ENCODE assay signal across 12 cellular contexts in genomic region chr5:77168187-77168883, GRCh38. TPM values are rescaled to one million over a fixed set of nuclear protein-coding genes. Genes with fewer than 3 reads are reported as not detected.
A peak's percentile ranks its signal among the peaks of the same experiment; 100 is the strongest.
DNase-seq lines count a peak whose midpoint lies in the region; ATAC-seq and TF ChIP-seq lines count a peak whose summit lies in the region.
"Had no signal": no experiment of that assay in that cellular context is flagged by ENCODE, and none has a peak within 500 bp of the region (broad histone marks: within the 10 kb centered on the region; RNA-seq: fewer than 3 reads in every experiment).

No MANE protein-coding gene starts in this region.

- no peak for TF ChIP-seq POLR2A in uterus (IDR thresholded peaks at IDR 0.05)

- peaks cover 2% of the 10 kb centered on the region for H3K27me3 Mint-ChIP-seq in activated naive CD4-positive, alpha-beta T cell treated with anti-CD3 and anti-CD28 coated beads for 36 hours (ENCODE audit: low read depth)
- peaks cover 14% of the 10 kb centered on the region for H3K27me3 Mint-ChIP-seq in stimulated activated memory B cell treated with anti-CD40 and anti-IgM and Interleukin-4, amounts not matched to agents 10 μg/mL and 1 μg/mL and 100 μg/mL, for 72 hours
- peaks cover 14% of the 10 kb centered on the region for H3K27me3 Mint-ChIP-seq in activated CD4-positive, alpha-beta memory T cell treated with anti-CD3 and anti-CD28 coated beads, Interleukin-2, amount 10 ng/mL, durations not matched to agents 7 days and 5 days

- no peaks in the 10 kb centered on the region for H3K9me3 ChIP-seq in uterus
- H3K9me3 ChIP-seq: BLaER1 treated with 17β-estradiol and CSF1 and Interleukin-3, amounts not matched to agents 10 nM and 100 nM had no signal

- H3K27ac Mint-ChIP-seq in activated naive CD4-positive, alpha-beta T cell treated with anti-CD3 and anti-CD28 coated beads for 36 hours: no peak overlapping the region
- no peak overlapping the region for H3K27ac Mint-ChIP-seq in stimulated activated memory B cell treated with anti-CD40 and anti-IgM and Interleukin-4, amounts not matched to agents 10 μg/mL and 1 μg/mL and 100 μg/mL, for 72 hours
- no peak overlapping the region for H3K27ac Mint-ChIP-seq in activated CD4-positive, alpha-beta memory T cell treated with anti-CD3 and anti-CD28 coated beads, Interleukin-2, amount 10 ng/mL, durations not matched to agents 7 days and 5 days
- H3K27ac Mint-ChIP-seq: activated naive CD8-positive, alpha-beta T cell; natural killer cell had no signal

- H3K36me3 ChIP-seq in uterus: no peaks in the 10 kb centered on the region
- H3K36me3 ChIP-seq: BLaER1 treated with 17β-estradiol and CSF1 and Interleukin-3, amounts not matched to agents 10 nM and 100 nM had no signal

- TF ChIP-seq CTCF in uterus (IDR thresholded peaks at IDR 0.05): no peak

- intact Hi-C loops in uterus (cut with DNase I; ENCODE audit: low total_unique reads): no loop called here
- intact Hi-C loops in activated naive CD4-positive, alpha-beta T cell treated with anti-CD3 and anti-CD28 coated beads for 36 hours (cut with micrococcal nuclease): no loop called here

- DNase-seq in NCI-H748 (lab: John Stamatoyannopoulos, UW; ENCODE audit: unreplicated experiment) (peak; percentile 45), NCI-H748 treated with DMSO at 0.1 percent for 48 hours (lab: John Stamatoyannopoulos, UW) (no peak), cerebellum (ENCODE audit: low spot score) (peak; percentile 82), lung microvascular endothelial cell (ENCODE audit: low read depth in 2 of 2) (peak; percentile 43 to 88), uterus (peak; percentile 68 to 75)
- DNase-seq in activated naive CD4-positive, alpha-beta T cell treated with anti-CD3 and anti-CD28 coated beads for 36 hours: no peak
- DNase-seq in activated CD4-positive, alpha-beta memory T cell treated with anti-CD3 and anti-CD28 coated beads, Interleukin-2, amount 10 ng/mL, durations not matched to agents 7 days and 5 days: no peak
- DNase-seq: natural killer cell, NCI-H1930 had no signal

- H3K27ac ChIP-seq in uterus: peak overlapping the region; percentile 31 to 66
- H3K27ac ChIP-seq: BLaER1 treated with 17β-estradiol and CSF1 and Interleukin-3, amounts not matched to agents 10 nM and 100 nM had no signal

- peak overlapping the region in 1 of 2 donors; percentile 7 for H3K4me3 ChIP-seq in uterus
- H3K4me3 ChIP-seq: BLaER1 treated with 17β-estradiol and CSF1 and Interleukin-3, amounts not matched to agents 10 nM and 100 nM had no signal

- POLR2A ChIA-PET in activated CD4-positive, alpha-beta memory T cell treated with anti-CD3 and anti-CD28 coated beads, Interleukin-2, amount 10 ng/mL, durations not matched to agents 7 days and 5 days (lab: Charles Lee): no interaction called here

- H3K9me3 Mint-ChIP-seq in activated naive CD4-positive, alpha-beta T cell treated with anti-CD3 and anti-CD28 coated beads for 36 hours: no peaks in the 10 kb centered on the region
- no peaks in the 10 kb centered on the region for H3K9me3 Mint-ChIP-seq in stimulated activated memory B cell treated with anti-CD40 and anti-IgM and Interleukin-4, amounts not matched to agents 10 μg/mL and 1 μg/mL and 100 μg/mL, for 72 hours
- H3K9me3 Mint-ChIP-seq in activated CD4-positive, alpha-beta memory T cell treated with anti-CD3 and anti-CD28 coated beads, Interleukin-2, amount 10 ng/mL, durations not matched to agents 7 days and 5 days: no peaks in the 10 kb centered on the region
- H3K9me3 Mint-ChIP-seq: natural killer cell had no signal

- no peak overlapping the region for H3K4me3 Mint-ChIP-seq in activated naive CD4-positive, alpha-beta T cell treated with anti-CD3 and anti-CD28 coated beads for 36 hours
- H3K4me3 Mint-ChIP-seq in stimulated activated memory B cell treated with anti-CD40 and anti-IgM and Interleukin-4, amounts not matched to agents 10 μg/mL and 1 μg/mL and 100 μg/mL, for 72 hours: no peak overlapping the region
- no peak overlapping the region for H3K4me3 Mint-ChIP-seq in activated CD4-positive, alpha-beta memory T cell treated with anti-CD3 and anti-CD28 coated beads, Interleukin-2, amount 10 ng/mL, durations not matched to agents 7 days and 5 days
- H3K4me3 Mint-ChIP-seq: activated naive CD8-positive, alpha-beta T cell; natural killer cell had no signal

- H3K4me1 ChIP-seq in uterus: peaks cover 0 to 5% of the 10 kb centered on the region in 2 donors

- H3K27me3 ChIP-seq in uterus: no peaks in the 10 kb centered on the region
- H3K27me3 ChIP-seq: BLaER1 treated with 17β-estradiol and CSF1 and Interleukin-3, amounts not matched to agents 10 nM and 100 nM had no signal

- H3K4me1 Mint-ChIP-seq in activated naive CD4-positive, alpha-beta T cell treated with anti-CD3 and anti-CD28 coated beads for 36 hours (ENCODE audit: low read depth): no peaks in the 10 kb centered on the region
- no peaks in the 10 kb centered on the region for H3K4me1 Mint-ChIP-seq in stimulated activated memory B cell treated with anti-CD40 and anti-IgM and Interleukin-4, amounts not matched to agents 10 μg/mL and 1 μg/mL and 100 μg/mL, for 72 hours
- H3K4me1 Mint-ChIP-seq in activated CD4-positive, alpha-beta memory T cell treated with anti-CD3 and anti-CD28 coated beads, Interleukin-2, amount 10 ng/mL, durations not matched to agents 7 days and 5 days: no peaks in the 10 kb centered on the region
- H3K4me1 Mint-ChIP-seq: natural killer cell had no signal

- no peak for ATAC-seq in stimulated activated memory B cell treated with anti-CD40 and anti-IgM and Interleukin-4, amounts not matched to agents 10 μg/mL and 1 μg/mL and 100 μg/mL, for 72 hours
- ATAC-seq: natural killer cell had no signal

- CTCF ChIA-PET in activated naive CD4-positive, alpha-beta T cell treated with anti-CD3 and anti-CD28 coated beads for 36 hours (lab: Charles Lee): interaction anchor here (0.7 to 1.4 kb wide), 2 partner anchors 23 kb away, joined by 3 read pairs; no protein-coding TSS in a partner anchor
- CTCF ChIA-PET in activated CD4-positive, alpha-beta memory T cell treated with anti-CD3 and anti-CD28 coated beads, Interleukin-2, amount 10 ng/mL, durations not matched to agents 7 days and 5 days (lab: Charles Lee): no interaction called here

- no peaks in the 10 kb centered on the region for H3K36me3 Mint-ChIP-seq in activated naive CD4-positive, alpha-beta T cell treated with anti-CD3 and anti-CD28 coated beads for 36 hours (ENCODE audit: low read depth)
- H3K36me3 Mint-ChIP-seq in stimulated activated memory B cell treated with anti-CD40 and anti-IgM and Interleukin-4, amounts not matched to agents 10 μg/mL and 1 μg/mL and 100 μg/mL, for 72 hours: no peaks in the 10 kb centered on the region
- H3K36me3 Mint-ChIP-seq in activated CD4-positive, alpha-beta memory T cell treated with anti-CD3 and anti-CD28 coated beads, Interleukin-2, amount 10 ng/mL, durations not matched to agents 7 days and 5 days (ENCODE audit: low read depth): no peaks in the 10 kb centered on the region
- H3K36me3 Mint-ChIP-seq: activated naive CD8-positive, alpha-beta T cell; natural killer cell had no signal

RNA-seq across cellular contexts. Expression of gene PDE8B, which starts 42.1 kb away (rescaled TPM):
- total RNA-seq in cerebellum (6.4 TPM), lung microvascular endothelial cell (under 0.01 TPM in 2 replicates), uterus (10 to 100 TPM; 13.0 to 54.4 (median 27.3) TPM)
- under 1 TPM in 1 of 2 experiments, not detected in 1; 0.14 TPM for total RNA-seq in activated naive CD4-positive, alpha-beta T cell treated with anti-CD3 and anti-CD28 coated beads for 36 hours
- total RNA-seq in activated CD4-positive, alpha-beta memory T cell treated with anti-CD3 and anti-CD28 coated beads, Interleukin-2, amount 10 ng/mL, durations not matched to agents 7 days and 5 days: under 1 TPM in 1 of 2 experiments, not detected in 1; 0.05 TPM

Comparison
In these comparisons a context has a peak if more than half of its experiments do, and no peak if none do; other contexts are left out.
1. DNase-seq: peak in NCI-H748 (single experiment), cerebellum (single experiment), lung microvascular endothelial cell (2 of 2) and uterus (2 of 2); none in NCI-H748 treated with DMSO at 0.1 percent for 48 hours (single experiment), activated naive CD4-positive, alpha-beta T cell treated with anti-CD3 and anti-CD28 coated beads for 36 hours (single experiment) and activated CD4-positive, alpha-beta memory T cell treated with anti-CD3 and anti-CD28 coated beads, Interleukin-2, amount 10 ng/mL, durations not matched to agents 7 days and 5 days (single experiment).